Comparison of ENCODE assay signal across 1 cellular context in the genomic region with DNA sequence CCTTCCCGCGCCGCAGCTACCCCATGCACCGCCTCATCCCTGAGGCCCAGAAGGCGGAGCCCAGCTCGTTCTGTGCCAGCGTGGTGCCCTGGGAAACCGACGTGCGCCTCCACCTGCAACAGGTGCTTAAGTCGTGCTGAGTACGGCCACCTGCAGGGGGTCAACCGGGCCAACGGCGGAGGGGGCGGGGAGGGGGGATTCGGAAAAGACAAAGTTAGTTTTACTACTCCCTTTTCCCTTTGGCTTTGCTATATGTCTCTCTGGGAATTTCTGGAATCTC.
TF ChIP-seq lines count a peak whose summit lies in the region.

No MANE protein-coding gene starts in this region.

TF ChIP-seq in GM23338, 12 proteins besides CTCF, POLR2A, EP300 and RAD21 (continued from another document):
- TF ChIP-seq, protein P1, sequence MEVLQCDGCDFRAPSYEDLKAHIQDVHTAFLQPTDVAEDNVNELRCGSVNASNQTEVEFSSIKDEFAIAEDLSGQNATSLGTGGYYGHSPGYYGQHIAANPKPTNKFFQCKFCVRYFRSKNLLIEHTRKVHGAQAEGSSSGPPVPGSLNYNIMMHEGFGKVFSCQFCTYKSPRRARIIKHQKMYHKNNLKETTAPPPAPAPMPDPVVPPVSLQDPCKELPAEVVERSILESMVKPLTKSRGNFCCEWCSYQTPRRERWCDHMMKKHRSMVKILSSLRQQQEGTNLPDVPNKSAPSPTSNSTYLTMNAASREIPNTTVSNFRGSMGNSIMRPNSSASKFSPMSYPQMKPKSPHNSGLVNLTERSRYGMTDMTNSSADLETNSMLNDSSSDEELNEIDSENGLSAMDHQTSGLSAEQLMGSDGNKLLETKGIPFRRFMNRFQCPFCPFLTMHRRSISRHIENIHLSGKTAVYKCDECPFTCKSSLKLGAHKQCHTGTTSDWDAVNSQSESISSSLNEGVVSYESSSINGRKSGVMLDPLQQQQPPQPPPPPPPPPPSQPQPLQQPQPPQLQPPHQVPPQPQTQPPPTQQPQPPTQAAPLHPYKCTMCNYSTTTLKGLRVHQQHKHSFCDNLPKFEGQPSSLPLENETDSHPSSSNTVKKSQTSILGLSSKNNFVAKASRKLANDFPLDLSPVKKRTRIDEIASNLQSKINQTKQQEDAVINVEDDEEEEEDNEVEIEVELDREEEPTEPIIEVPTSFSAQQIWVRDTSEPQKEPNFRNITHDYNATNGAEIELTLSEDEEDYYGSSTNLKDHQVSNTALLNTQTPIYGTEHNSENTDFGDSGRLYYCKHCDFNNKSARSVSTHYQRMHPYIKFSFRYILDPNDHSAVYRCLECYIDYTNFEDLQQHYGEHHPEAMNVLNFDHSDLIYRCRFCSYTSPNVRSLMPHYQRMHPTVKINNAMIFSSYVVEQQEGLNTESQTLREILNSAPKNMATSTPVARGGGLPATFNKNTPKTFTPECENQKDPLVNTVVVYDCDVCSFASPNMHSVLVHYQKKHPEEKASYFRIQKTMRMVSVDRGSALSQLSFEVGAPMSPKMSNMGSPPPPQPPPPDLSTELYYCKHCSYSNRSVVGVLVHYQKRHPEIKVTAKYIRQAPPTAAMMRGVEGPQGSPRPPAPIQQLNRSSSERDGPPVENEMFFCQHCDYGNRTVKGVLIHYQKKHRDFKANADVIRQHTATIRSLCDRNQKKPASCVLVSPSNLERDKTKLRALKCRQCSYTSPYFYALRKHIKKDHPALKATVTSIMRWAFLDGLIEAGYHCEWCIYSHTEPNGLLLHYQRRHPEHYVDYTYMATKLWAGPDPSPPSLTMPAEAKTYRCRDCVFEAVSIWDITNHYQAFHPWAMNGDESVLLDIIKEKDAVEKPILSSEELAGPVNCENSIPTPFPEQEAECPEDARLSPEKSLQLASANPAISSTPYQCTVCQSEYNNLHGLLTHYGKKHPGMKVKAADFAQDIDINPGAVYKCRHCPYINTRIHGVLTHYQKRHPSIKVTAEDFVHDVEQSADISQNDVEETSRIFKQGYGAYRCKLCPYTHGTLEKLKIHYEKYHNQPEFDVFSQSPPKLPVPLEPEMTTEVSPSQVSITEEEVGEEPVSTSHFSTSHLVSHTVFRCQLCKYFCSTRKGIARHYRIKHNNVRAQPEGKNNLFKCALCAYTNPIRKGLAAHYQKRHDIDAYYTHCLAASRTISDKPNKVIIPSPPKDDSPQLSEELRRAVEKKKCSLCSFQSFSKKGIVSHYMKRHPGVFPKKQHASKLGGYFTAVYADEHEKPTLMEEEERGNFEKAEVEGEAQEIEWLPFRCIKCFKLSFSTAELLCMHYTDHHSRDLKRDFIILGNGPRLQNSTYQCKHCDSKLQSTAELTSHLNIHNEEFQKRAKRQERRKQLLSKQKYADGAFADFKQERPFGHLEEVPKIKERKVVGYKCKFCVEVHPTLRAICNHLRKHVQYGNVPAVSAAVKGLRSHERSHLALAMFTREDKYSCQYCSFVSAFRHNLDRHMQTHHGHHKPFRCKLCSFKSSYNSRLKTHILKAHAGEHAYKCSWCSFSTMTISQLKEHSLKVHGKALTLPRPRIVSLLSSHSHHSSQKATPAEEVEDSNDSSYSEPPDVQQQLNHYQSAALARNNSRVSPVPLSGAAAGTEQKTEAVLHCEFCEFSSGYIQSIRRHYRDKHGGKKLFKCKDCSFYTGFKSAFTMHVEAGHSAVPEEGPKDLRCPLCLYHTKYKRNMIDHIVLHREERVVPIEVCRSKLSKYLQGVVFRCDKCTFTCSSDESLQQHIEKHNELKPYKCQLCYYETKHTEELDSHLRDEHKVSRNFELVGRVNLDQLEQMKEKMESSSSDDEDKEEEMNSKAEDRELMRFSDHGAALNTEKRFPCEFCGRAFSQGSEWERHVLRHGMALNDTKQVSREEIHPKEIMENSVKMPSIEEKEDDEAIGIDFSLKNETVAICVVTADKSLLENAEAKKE (CRISPR knock-in tag; IDR thresholded peaks at IDR 0.05): no peak
- TF ChIP-seq ZNF114 (CRISPR knock-in tag; IDR thresholded peaks at IDR 0.05) (no peak), JUNB (IDR thresholded peaks at IDR 0.05; ENCODE audit: unreplicated experiment) (no peak), ZNF331 (CRISPR knock-in tag; IDR thresholded peaks at IDR 0.05; ENCODE audit: low read depth) (no peak)
- TF ChIP-seq, protein P2, sequence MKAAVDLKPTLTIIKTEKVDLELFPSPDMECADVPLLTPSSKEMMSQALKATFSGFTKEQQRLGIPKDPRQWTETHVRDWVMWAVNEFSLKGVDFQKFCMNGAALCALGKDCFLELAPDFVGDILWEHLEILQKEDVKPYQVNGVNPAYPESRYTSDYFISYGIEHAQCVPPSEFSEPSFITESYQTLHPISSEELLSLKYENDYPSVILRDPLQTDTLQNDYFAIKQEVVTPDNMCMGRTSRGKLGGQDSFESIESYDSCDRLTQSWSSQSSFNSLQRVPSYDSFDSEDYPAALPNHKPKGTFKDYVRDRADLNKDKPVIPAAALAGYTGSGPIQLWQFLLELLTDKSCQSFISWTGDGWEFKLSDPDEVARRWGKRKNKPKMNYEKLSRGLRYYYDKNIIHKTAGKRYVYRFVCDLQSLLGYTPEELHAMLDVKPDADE (IDR thresholded peaks at IDR 0.05): no peak
